19 cellular contexts compared by ENCODE assay signal in the genomic region with DNA sequence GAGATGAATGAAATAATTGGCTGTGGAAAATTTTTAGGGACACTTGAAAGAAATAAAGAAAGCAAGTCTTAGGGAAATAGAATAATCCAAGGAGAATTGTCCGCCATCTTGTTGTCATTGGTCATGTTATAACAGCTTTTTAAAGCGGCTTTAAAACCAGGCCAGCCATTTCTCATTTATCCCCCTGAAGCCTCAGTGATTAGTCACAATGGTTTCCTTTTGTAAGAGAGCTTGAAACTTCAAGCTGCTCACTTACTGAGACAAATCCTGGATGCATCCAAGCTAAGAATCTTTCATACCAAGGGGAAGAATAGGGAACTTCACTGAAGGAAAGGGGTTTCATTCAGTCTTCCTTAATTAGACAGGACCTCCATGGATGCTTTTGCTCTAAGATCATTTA.
DNase-seq lines count a peak whose midpoint lies in the region; FAIRE-seq and TF ChIP-seq lines count a peak whose summit lies in the region.
"Had no signal": no experiment of that assay in that cellular context is flagged by ENCODE, and none has a peak within 500 bp of the region (broad histone marks: within the 10 kb centered on the region; RNA-seq: fewer than 3 reads in every experiment).

No MANE protein-coding gene starts in this region.

- H3K4me2 ChIP-seq in astrocyte (ENCODE audit: low read length) (no peak overlapping the region), osteoblast (ENCODE audit: insufficient read depth, low read length) (no peak overlapping the region)
- H3K4me2 ChIP-seq: BLaER1 had no signal

- H3K4me1 ChIP-seq in astrocyte (ENCODE audit: insufficient read depth, low read length) (no peaks in the 10 kb centered on the region), osteoblast (ENCODE audit: insufficient read depth, low read length) (no peaks in the 10 kb centered on the region)
- H3K4me1 ChIP-seq: BLaER1 had no signal

- H3K36me3 ChIP-seq in astrocyte (ENCODE audit: insufficient read depth, low read length) (peaks cover 2% of the 10 kb centered on the region), osteoblast (ENCODE audit: insufficient read depth, low read length) (no peaks in the 10 kb centered on the region)

- DNase-seq in COLO829 (ENCODE audit: low spot score) = peak; percentile 10
- peak; percentile 16 for DNase-seq in astrocyte (ENCODE audit: low read depth)
- DNase-seq in foreskin melanocyte = peak; percentile 31
- DNase-seq in osteoblast (ENCODE audit: insufficient read length, low spot score, missing footprints) = peak; percentile 25
- DNase-seq in activated naive CD4-positive, alpha-beta T cell treated with anti-CD3 and anti-CD28 coated beads, Interleukin-2, amount 10 ng/mL, durations not matched to agents 7 days and 5 days = no peak
- no peak for DNase-seq in 8988T
- no peak for DNase-seq in activated T-helper 1 cell treated with anti-CD3 and anti-CD28 coated beads, Interleukin-12 subunit alpha, Interleukin-12 subunit beta, Interleukin-2, Interleukin-4 antibody, amounts not matched to agents 30 ng/mL and 10 ng/mL and 1 ng/mL, durations not matched to agents 14 hours and 24 hours and 36 hours (ENCODE audit: low spot score)
- DNase-seq: AML-193; Calu3; CD4-positive, CD25-positive, alpha-beta regulatory T cell; DMS 273 treated with DMSO at 0.1 percent for 48 hours; GM23248 had no signal

- intact Hi-C loops in activated T-helper 1 cell treated with anti-CD3 and anti-CD28 coated beads, Interleukin-12 subunit alpha, Interleukin-12 subunit beta, Interleukin-2, Interleukin-4 antibody, amounts not matched to agents 30 ng/mL and 10 ng/mL and 1 ng/mL, durations not matched to agents 14 hours and 24 hours and 36 hours (cut with micrococcal nuclease) = no loop called here

- no peaks in the 10 kb centered on the region for H3K79me2 ChIP-seq in astrocyte (ENCODE audit: insufficient read depth, low read length)
- no peaks in the 10 kb centered on the region for H3K79me2 ChIP-seq in osteoblast (ENCODE audit: insufficient read depth, low read length)

- no peaks in the 10 kb centered on the region for H4K20me1 ChIP-seq in astrocyte (ENCODE audit: insufficient read depth, low read length)
- no peaks in the 10 kb centered on the region for H4K20me1 ChIP-seq in osteoblast (ENCODE audit: insufficient read depth, low read length)
- H4K20me1 ChIP-seq: BLaER1 had no signal

- no peak overlapping the region for H3K27ac ChIP-seq in astrocyte (ENCODE audit: low read depth, low read length)
- no peak overlapping the region for H3K27ac ChIP-seq in osteoblast (ENCODE audit: low read depth, low read length)
- H3K27ac ChIP-seq: 22Rv1, BLaER1, GM23248 had no signal

- peaks cover 10% of the 10 kb centered on the region for H3K4me1 Mint-ChIP-seq in astrocyte (ENCODE audit: low read depth, unreplicated experiment)
- H3K4me1 Mint-ChIP-seq in activated naive CD4-positive, alpha-beta T cell treated with anti-CD3 and anti-CD28 coated beads, Interleukin-2, amount 10 ng/mL, durations not matched to agents 7 days and 5 days = no peaks in the 10 kb centered on the region
- no peaks in the 10 kb centered on the region for H3K4me1 Mint-ChIP-seq in activated T-helper 1 cell treated with anti-CD3 and anti-CD28 coated beads, Interleukin-12 subunit alpha, Interleukin-12 subunit beta, Interleukin-2, Interleukin-4 antibody, amounts not matched to agents 30 ng/mL and 10 ng/mL and 1 ng/mL, durations not matched to agents 14 hours and 24 hours and 36 hours (ENCODE audit: low read depth)
- H3K4me1 Mint-ChIP-seq: CD4-positive, CD25-positive, alpha-beta regulatory T cell had no signal

- peaks cover 3% of the 10 kb centered on the region for H3K9me3 Mint-ChIP-seq in astrocyte (ENCODE audit: unreplicated experiment)
- no peaks in the 10 kb centered on the region for H3K9me3 Mint-ChIP-seq in activated naive CD4-positive, alpha-beta T cell treated with anti-CD3 and anti-CD28 coated beads, Interleukin-2, amount 10 ng/mL, durations not matched to agents 7 days and 5 days
- no peaks in the 10 kb centered on the region for H3K9me3 Mint-ChIP-seq in activated T-helper 1 cell treated with anti-CD3 and anti-CD28 coated beads, Interleukin-12 subunit alpha, Interleukin-12 subunit beta, Interleukin-2, Interleukin-4 antibody, amounts not matched to agents 30 ng/mL and 10 ng/mL and 1 ng/mL, durations not matched to agents 14 hours and 24 hours and 36 hours

- no peak for TF ChIP-seq CTCF in astrocyte (IDR thresholded peaks at IDR 0.05; ENCODE audit: insufficient read depth, low read depth, low read length)
- no peak for TF ChIP-seq CTCF in osteoblast (IDR thresholded peaks at IDR 0.05; ENCODE audit: extremely low read depth, low read depth, low read length)

- FAIRE-seq in astrocyte (lab: Jason Lieb, UNC) = no peak
- FAIRE-seq: GM12878, GM18507, H54, HepG2, HTR-8/SVneo had no signal

- H3K9me3 ChIP-seq in astrocyte (ENCODE audit: insufficient read depth, low read depth, low read length) (no peaks in the 10 kb centered on the region), osteoblast (ENCODE audit: low read depth, low read length) (no peaks in the 10 kb centered on the region)
- H3K9me3 ChIP-seq: BLaER1 had no signal

- H3K27me3 ChIP-seq in astrocyte (ENCODE audit: insufficient read depth, low read length) (no peaks in the 10 kb centered on the region), osteoblast (ENCODE audit: insufficient read depth, low read length) (no peaks in the 10 kb centered on the region)
- H3K27me3 ChIP-seq: BLaER1 had no signal

- H2AFZ ChIP-seq in astrocyte (ENCODE audit: low read depth, low read length) (no peak overlapping the region), osteoblast (ENCODE audit: low read length) (no peak overlapping the region)
- H2AFZ ChIP-seq: GM23248 had no signal

- H3K9ac ChIP-seq in astrocyte (ENCODE audit: low read length) = no peak overlapping the region
- H3K9ac ChIP-seq: BLaER1, GM23248 had no signal

- H3K27ac Mint-ChIP-seq in astrocyte (ENCODE audit: unreplicated experiment) = peak overlapping the region; percentile 59
- H3K27ac Mint-ChIP-seq in activated naive CD4-positive, alpha-beta T cell treated with anti-CD3 and anti-CD28 coated beads, Interleukin-2, amount 10 ng/mL, durations not matched to agents 7 days and 5 days = no peak overlapping the region
- no peak overlapping the region for H3K27ac Mint-ChIP-seq in activated T-helper 1 cell treated with anti-CD3 and anti-CD28 coated beads, Interleukin-12 subunit alpha, Interleukin-12 subunit beta, Interleukin-2, Interleukin-4 antibody, amounts not matched to agents 30 ng/mL and 10 ng/mL and 1 ng/mL, durations not matched to agents 14 hours and 24 hours and 36 hours

- no peaks in the 10 kb centered on the region for H3K27me3 Mint-ChIP-seq in astrocyte (ENCODE audit: low read depth, unreplicated experiment)
- H3K27me3 Mint-ChIP-seq in activated naive CD4-positive, alpha-beta T cell treated with anti-CD3 and anti-CD28 coated beads, Interleukin-2, amount 10 ng/mL, durations not matched to agents 7 days and 5 days = no peaks in the 10 kb centered on the region
- H3K27me3 Mint-ChIP-seq in activated T-helper 1 cell treated with anti-CD3 and anti-CD28 coated beads, Interleukin-12 subunit alpha, Interleukin-12 subunit beta, Interleukin-2, Interleukin-4 antibody, amounts not matched to agents 30 ng/mL and 10 ng/mL and 1 ng/mL, durations not matched to agents 14 hours and 24 hours and 36 hours (ENCODE audit: insufficient read depth) = no peaks in the 10 kb centered on the region
- H3K27me3 Mint-ChIP-seq: CD4-positive, CD25-positive, alpha-beta regulatory T cell had no signal

- H3K4me3 ChIP-seq in astrocyte (ENCODE audit: insufficient read depth, low read depth, low read length) (no peak overlapping the region), osteoblast (ENCODE audit: insufficient read depth, low read length) (no peak overlapping the region)
- H3K4me3 ChIP-seq: BLaER1, GM12878, GM23248 had no signal

- CTCF ChIA-PET in activated naive CD4-positive, alpha-beta T cell treated with anti-CD3 and anti-CD28 coated beads, Interleukin-2, amount 10 ng/mL, durations not matched to agents 7 days and 5 days (lab: Charles Lee) = no interaction called here

- H3K4me3 Mint-ChIP-seq in astrocyte (ENCODE audit: unreplicated experiment) = no peak overlapping the region
- no peak overlapping the region for H3K4me3 Mint-ChIP-seq in activated naive CD4-positive, alpha-beta T cell treated with anti-CD3 and anti-CD28 coated beads, Interleukin-2, amount 10 ng/mL, durations not matched to agents 7 days and 5 days
- no peak overlapping the region for H3K4me3 Mint-ChIP-seq in activated T-helper 1 cell treated with anti-CD3 and anti-CD28 coated beads, Interleukin-12 subunit alpha, Interleukin-12 subunit beta, Interleukin-2, Interleukin-4 antibody, amounts not matched to agents 30 ng/mL and 10 ng/mL and 1 ng/mL, durations not matched to agents 14 hours and 24 hours and 36 hours
- H3K4me3 Mint-ChIP-seq: CD4-positive, CD25-positive, alpha-beta regulatory T cell had no signal

- peaks cover 6% of the 10 kb centered on the region for H3K36me3 Mint-ChIP-seq in astrocyte (ENCODE audit: low read depth, unreplicated experiment)
- H3K36me3 Mint-ChIP-seq in activated naive CD4-positive, alpha-beta T cell treated with anti-CD3 and anti-CD28 coated beads, Interleukin-2, amount 10 ng/mL, durations not matched to agents 7 days and 5 days = no peaks in the 10 kb centered on the region
- no peaks in the 10 kb centered on the region for H3K36me3 Mint-ChIP-seq in activated T-helper 1 cell treated with anti-CD3 and anti-CD28 coated beads, Interleukin-12 subunit alpha, Interleukin-12 subunit beta, Interleukin-2, Interleukin-4 antibody, amounts not matched to agents 30 ng/mL and 10 ng/mL and 1 ng/mL, durations not matched to agents 14 hours and 24 hours and 36 hours (ENCODE audit: low read depth)

Comparison
In these comparisons a context has a peak if more than half of its experiments do, and no peak if none do; other contexts are left out.
1. DNase-seq: peak in COLO829 (single experiment), astrocyte (single experiment), foreskin melanocyte (single experiment) and osteoblast (single experiment); none in activated naive CD4-positive, alpha-beta T cell treated with anti-CD3 and anti-CD28 coated beads, Interleukin-2, amount 10 ng/mL, durations not matched to agents 7 days and 5 days (single experiment), 8988T (single experiment) and activated T-helper 1 cell treated with anti-CD3 and anti-CD28 coated beads, Interleukin-12 subunit alpha, Interleukin-12 subunit beta, Interleukin-2, Interleukin-4 antibody, amounts not matched to agents 30 ng/mL and 10 ng/mL and 1 ng/mL, durations not matched to agents 14 hours and 24 hours and 36 hours (single experiment).